ENCODE assay signal across 20 cellular contexts in genomic region chr14:67644428-67644827, GRCh38. TPM values are rescaled to one million over a fixed set of nuclear protein-coding genes. Genes with fewer than 3 reads are reported as not detected.
DNase-seq lines count a peak whose midpoint lies in the region; ATAC-seq, FAIRE-seq and TF ChIP-seq lines count a peak whose summit lies in the region.
"Had no signal": no experiment of that assay in that cellular context is flagged by ENCODE, and none has a peak within 500 bp of the region (broad histone marks: within the 10 kb centered on the region; RNA-seq: fewer than 3 reads in every experiment).

No MANE protein-coding gene starts in this region.

- no peak for DNase-seq in activated T-cell treated with anti-CD3 and anti-CD28 coated beads, Interleukin-2, amount 50 U/mL, for 24 hours
- DNase-seq in activated T-cell treated with anti-CD3 and anti-CD28 coated beads for 4 hours (no peak), cerebellar cortex (ENCODE audit: low spot score) (peak; percentile 47), keratinocyte (ENCODE audit: low read depth, low spot score) (no peak), NCI-H1417 treated with DMSO at 0.1 percent for 48 hours (lab: John Stamatoyannopoulos, UW) (no peak), GM13976 (ENCODE audit: low spot score) (no peak)
- no peak for DNase-seq in stimulated activated effector memory CD8-positive, alpha-beta T cell treated with anti-CD3 and anti-CD28 coated beads, Interleukin-12 subunit alpha, Interleukin-12 subunit beta, amount 100 ng/mL, for 72 hours (ENCODE audit: low spot score in 2 of 2)
- DNase-seq: activated B cell treated with CpG ODN at 0.5 μM for 24 hours; activated CD4-positive, alpha-beta memory T cell treated with anti-CD3 and anti-CD28 coated beads, Interleukin-2, amount 10 ng/mL, durations not matched to agents 7 days and 5 days; activated T-cell treated with anti-CD3 and anti-CD28 coated beads, Interleukin-2, amount 50 U/mL, for 4 hours; Calu3; NCI-H1105 treated with DMSO at 0.1 percent for 48 hours; stimulated activated CD4-positive, alpha-beta T cell treated with anti-CD3 and anti-CD28 coated beads, Interleukin-15, amount 100 ng/mL, for 24 hours; T-helper 9 cell had no signal

- H2AFZ ChIP-seq in keratinocyte (ENCODE audit: control insufficient read depth, low read length), result no peak overlapping the region

- dilution Hi-C loops in keratinocyte (cut with MboI; ENCODE audit: extremely low pct_ligation_motif_present, low sequenced_read_pairs), result no loop called here

- H3K4me2 ChIP-seq in keratinocyte (ENCODE audit: control insufficient read depth, extremely low read depth, insufficient read depth, low read depth, low read length), result no peak overlapping the region

- H3K9me3 Mint-ChIP-seq in activated T-cell treated with anti-CD3 and anti-CD28 coated beads, Interleukin-2, amount 50 U/mL, for 24 hours, result no peaks in the 10 kb centered on the region
- H3K9me3 Mint-ChIP-seq in stimulated activated effector memory CD8-positive, alpha-beta T cell treated with anti-CD3 and anti-CD28 coated beads, Interleukin-12 subunit alpha, Interleukin-12 subunit beta, amount 100 ng/mL, for 72 hours, result no peaks in the 10 kb centered on the region
- H3K9me3 Mint-ChIP-seq: activated B cell treated with CpG ODN at 0.5 μM for 24 hours; activated CD4-positive, alpha-beta memory T cell treated with anti-CD3 and anti-CD28 coated beads, Interleukin-2, amount 10 ng/mL, durations not matched to agents 7 days and 5 days; activated naive CD4-positive, alpha-beta T cell treated with anti-CD3 and anti-CD28 coated beads, Interleukin-2, amount 50 U/mL, for 24 hours; activated T-cell treated with anti-CD3 and anti-CD28 coated beads, Interleukin-2, amount 50 U/mL, for 4 hours had no signal

- H3K4me1 Mint-ChIP-seq in activated T-cell treated with anti-CD3 and anti-CD28 coated beads, Interleukin-2, amount 50 U/mL, for 24 hours (ENCODE audit: low read depth), result peaks cover 18% of the 10 kb centered on the region
- H3K4me1 Mint-ChIP-seq in stimulated activated effector memory CD8-positive, alpha-beta T cell treated with anti-CD3 and anti-CD28 coated beads, Interleukin-12 subunit alpha, Interleukin-12 subunit beta, amount 100 ng/mL, for 72 hours, result peaks cover 15% of the 10 kb centered on the region
- H3K4me1 Mint-ChIP-seq: activated B cell treated with CpG ODN at 0.5 μM for 24 hours had no signal

- H3K9me3 ChIP-seq in keratinocyte (ENCODE audit: control insufficient read depth, low read depth, low read length), result no peaks in the 10 kb centered on the region
- H3K9me3 ChIP-seq: suprapubic skin had no signal

- no peaks in the 10 kb centered on the region for H3K27me3 ChIP-seq in keratinocyte (ENCODE audit: control insufficient read depth, extremely low read depth, insufficient read depth, low read length)
- H3K27me3 ChIP-seq: suprapubic skin had no signal

- H3K4me1 ChIP-seq in keratinocyte (ENCODE audit: control insufficient read depth, extremely low read depth, insufficient read depth, low read length), result no peaks in the 10 kb centered on the region
- H3K4me1 ChIP-seq: suprapubic skin had no signal

- no peaks in the 10 kb centered on the region for H4K20me1 ChIP-seq in keratinocyte (ENCODE audit: control insufficient read depth, extremely low read depth, insufficient read depth, low read length)

- H3K4me3 Mint-ChIP-seq in activated T-cell treated with anti-CD3 and anti-CD28 coated beads, Interleukin-2, amount 50 U/mL, for 24 hours, result no peak overlapping the region
- no peak overlapping the region for H3K4me3 Mint-ChIP-seq in stimulated activated effector memory CD8-positive, alpha-beta T cell treated with anti-CD3 and anti-CD28 coated beads, Interleukin-12 subunit alpha, Interleukin-12 subunit beta, amount 100 ng/mL, for 72 hours
- H3K4me3 Mint-ChIP-seq: activated B cell treated with CpG ODN at 0.5 μM for 24 hours; activated CD4-positive, alpha-beta memory T cell treated with anti-CD3 and anti-CD28 coated beads, Interleukin-2, amount 10 ng/mL, durations not matched to agents 7 days and 5 days; activated naive CD4-positive, alpha-beta T cell treated with anti-CD3 and anti-CD28 coated beads, Interleukin-2, amount 50 U/mL, for 24 hours; activated T-cell treated with anti-CD3 and anti-CD28 coated beads, Interleukin-2, amount 50 U/mL, for 4 hours had no signal

- in situ Hi-C loops in GM13976 (cut with MboI; ENCODE audit: low sequenced_read_pairs, unreplicated experiment), result no loop called here

- peak overlapping the region; percentile 3 for H3K27ac Mint-ChIP-seq in activated T-cell treated with anti-CD3 and anti-CD28 coated beads, Interleukin-2, amount 50 U/mL, for 24 hours
- H3K27ac Mint-ChIP-seq in stimulated activated effector memory CD8-positive, alpha-beta T cell treated with anti-CD3 and anti-CD28 coated beads, Interleukin-12 subunit alpha, Interleukin-12 subunit beta, amount 100 ng/mL, for 72 hours, result peak overlapping the region; percentile 44
- H3K27ac Mint-ChIP-seq: activated B cell treated with CpG ODN at 0.5 μM for 24 hours; activated CD4-positive, alpha-beta memory T cell treated with anti-CD3 and anti-CD28 coated beads, Interleukin-2, amount 10 ng/mL, durations not matched to agents 7 days and 5 days had no signal

- peaks cover 5 to 18% of the 10 kb centered on the region in 2 experiments for H3K36me3 ChIP-seq in keratinocyte (ENCODE audit: control insufficient read depth in 2 of 2, extremely low read depth in 1 of 2, insufficient read depth in 2 of 2, low read length in 2 of 2)

- H3K9me1 ChIP-seq in keratinocyte (ENCODE audit: control insufficient read depth, extremely low read depth, insufficient read depth, low read length), result no peaks in the 10 kb centered on the region

- H3K27me3 Mint-ChIP-seq in activated T-cell treated with anti-CD3 and anti-CD28 coated beads, Interleukin-2, amount 50 U/mL, for 24 hours, result no peaks in the 10 kb centered on the region
- H3K27me3 Mint-ChIP-seq: activated B cell treated with CpG ODN at 0.5 μM for 24 hours; activated CD4-positive, alpha-beta memory T cell treated with anti-CD3 and anti-CD28 coated beads, Interleukin-2, amount 10 ng/mL, durations not matched to agents 7 days and 5 days; activated naive CD4-positive, alpha-beta T cell treated with anti-CD3 and anti-CD28 coated beads, Interleukin-2, amount 50 U/mL, for 24 hours had no signal

- H3K36me3 Mint-ChIP-seq in activated T-cell treated with anti-CD3 and anti-CD28 coated beads, Interleukin-2, amount 50 U/mL, for 24 hours (ENCODE audit: low read depth), result peaks cover 51% of the 10 kb centered on the region
- H3K36me3 Mint-ChIP-seq in stimulated activated effector memory CD8-positive, alpha-beta T cell treated with anti-CD3 and anti-CD28 coated beads, Interleukin-12 subunit alpha, Interleukin-12 subunit beta, amount 100 ng/mL, for 72 hours, result peaks cover 74% of the 10 kb centered on the region

- ATAC-seq in stimulated activated effector memory CD8-positive, alpha-beta T cell treated with anti-CD3 and anti-CD28 coated beads, Interleukin-12 subunit alpha, Interleukin-12 subunit beta, amount 100 ng/mL, for 72 hours, result no peak
- no peak for ATAC-seq in GM18867 (IDR thresholded peaks at IDR 0.05; ENCODE audit: unreplicated experiment)
- ATAC-seq: activated T-cell treated with anti-CD3 and anti-CD28 coated beads, Interleukin-2, amount 50 U/mL, for 4 hours; HepG2 had no signal

- TF ChIP-seq CTCF in keratinocyte (optimal IDR thresholded peaks at IDR 0.05 in 1 of 3, IDR thresholded peaks at IDR 0.05 in 1 of 3, conservative IDR thresholded peaks at IDR 0.05 in 1 of 3; ENCODE audit: extremely low read depth in 1 of 3, insufficient read depth in 2 of 3, low read length in 3 of 3) (no peak), GM13976 (IDR thresholded peaks at IDR 0.05; ENCODE audit: borderline replicate concordance, control extremely low read depth, extremely low read depth, insufficient read depth, missing control alignments) (no peak)

- FAIRE-seq in keratinocyte (lab: Jason Lieb, UNC), result peak; percentile 63
- FAIRE-seq: HepG2 had no signal

- H3K27ac ChIP-seq in keratinocyte (ENCODE audit: control insufficient read depth, insufficient read depth, low read length), result no peak overlapping the region
- H3K27ac ChIP-seq: SK-N-MC, suprapubic skin had no signal

- H3K4me3 ChIP-seq in keratinocyte (ENCODE audit: control insufficient read depth in 2 of 3, extremely low read depth in 1 of 3, insufficient read depth in 2 of 3, low read depth in 1 of 3, low read length in 3 of 3), result no peak overlapping the region
- H3K4me3 ChIP-seq: SK-N-MC, suprapubic skin had no signal

- H3K79me2 ChIP-seq in keratinocyte (ENCODE audit: control insufficient read depth, insufficient read depth, low read length), result no peaks in the 10 kb centered on the region

- no peak overlapping the region for H3K9ac ChIP-seq in keratinocyte (ENCODE audit: control insufficient read depth, extremely low read depth, insufficient read depth, low read length)

RNA-seq across cellular contexts. Expression of gene ARG2, which starts 24.7 kb away (rescaled TPM):
- polyA plus RNA-seq in keratinocyte, result 3.5 to 9.4 TPM (median 8.2 TPM) in 3 replicates
- 20.9 TPM for polyA plus RNA-seq in keratinocyte (2011; ENCODE audit: low read depth)
- polyA plus RNA-seq in keratinocyte (2011; cell fraction: cytosol; rRNA removed), result 3.6 and 5.4 TPM in 2 replicates
- 2.3 and 2.6 TPM in 2 replicates for polyA plus RNA-seq in keratinocyte (2011; cell fraction: nucleus; rRNA removed)
- polyA plus RNA-seq in keratinocyte (2012; ENCODE audit: low replicate concordance), result 5.6 and 17.6 TPM in 2 replicates
- 2.1 to 21.5 TPM (median 11.0 TPM) in 3 replicates for polyA minus RNA-seq in keratinocyte
- 2.5 TPM for polyA minus RNA-seq in keratinocyte (2011; cell fraction: cytosol; rRNA and poly(A)+ RNA removed)
- 1.9 and 2.8 TPM in 2 replicates for polyA minus RNA-seq in keratinocyte (2011; cell fraction: nucleus; rRNA and poly(A)+ RNA removed)

RNA-seq across cellular contexts. Expression of gene VTI1B, which starts 30.0 kb away (rescaled TPM):
- polyA plus RNA-seq in keratinocyte, result 54.4 to 94.4 TPM (median 62.1 TPM) in 3 replicates
- polyA plus RNA-seq in keratinocyte (2011; ENCODE audit: low read depth), result 76.2 TPM
- 63.2 and 81.0 TPM in 2 replicates for polyA plus RNA-seq in keratinocyte (2011; cell fraction: cytosol; rRNA removed)
- polyA plus RNA-seq in keratinocyte (2011; cell fraction: nucleus; rRNA removed), result 14.9 and 19.9 TPM in 2 replicates
- polyA plus RNA-seq in keratinocyte (2012; ENCODE audit: low replicate concordance), result 63.8 and 80.2 TPM in 2 replicates
- polyA minus RNA-seq in keratinocyte, result 16.7 to 36.1 TPM (median 18.6 TPM) in 3 replicates
- 18.8 TPM for polyA minus RNA-seq in keratinocyte (2011; cell fraction: cytosol; rRNA and poly(A)+ RNA removed)
- polyA minus RNA-seq in keratinocyte (2011; cell fraction: nucleus; rRNA and poly(A)+ RNA removed), result 6.2 and 7.1 TPM in 2 replicates

RNA-seq across cellular contexts. Expression of gene PIGH, which starts 44.4 kb away (rescaled TPM):
- polyA plus RNA-seq in keratinocyte, result 24.3 to 29.9 TPM (median 29.0 TPM) in 3 replicates
- 12.4 TPM for polyA plus RNA-seq in keratinocyte (2011; ENCODE audit: low read depth)
- polyA plus RNA-seq in keratinocyte (2011; cell fraction: cytosol; rRNA removed), result 30.1 and 33.4 TPM in 2 replicates
- polyA plus RNA-seq in keratinocyte (2011; cell fraction: nucleus; rRNA removed), result 39.1 and 41.1 TPM in 2 replicates
- polyA plus RNA-seq in keratinocyte (2012; ENCODE audit: low replicate concordance), result 15.4 and 24.0 TPM in 2 replicates
- 3.8 to 13.5 TPM (median 9.0 TPM) in 3 replicates for polyA minus RNA-seq in keratinocyte
- 24.7 TPM for polyA minus RNA-seq in keratinocyte (2011; cell fraction: cytosol; rRNA and poly(A)+ RNA removed)
- polyA minus RNA-seq in keratinocyte (2011; cell fraction: nucleus; rRNA and poly(A)+ RNA removed), result 5.5 and 6.4 TPM in 2 replicates

RNA-seq across cellular contexts. Expression of gene RDH11, which starts 51.1 kb away (rescaled TPM):
- 189 to 202 TPM (median 197 TPM) in 3 replicates for polyA plus RNA-seq in keratinocyte
- polyA plus RNA-seq in keratinocyte (2011; ENCODE audit: low read depth), result 26.0 TPM
- polyA plus RNA-seq in keratinocyte (2011; cell fraction: cytosol; rRNA removed), result 62.5 and 115 TPM in 2 replicates
- polyA plus RNA-seq in keratinocyte (2011; cell fraction: nucleus; rRNA removed), result 338 and 380 TPM in 2 replicates
- polyA plus RNA-seq in keratinocyte (2012; ENCODE audit: low replicate concordance), result 64.7 and 110 TPM in 2 replicates
- polyA minus RNA-seq in keratinocyte, result 163 to 187 TPM (median 163 TPM) in 3 replicates
- polyA minus RNA-seq in keratinocyte (2011; cell fraction: cytosol; rRNA and poly(A)+ RNA removed), result 107 TPM
- polyA minus RNA-seq in keratinocyte (2011; cell fraction: nucleus; rRNA and poly(A)+ RNA removed), result 149 and 226 TPM in 2 replicates

RNA-seq across cellular contexts. Expression of gene RDH12, which starts 57.3 kb away (rescaled TPM):
- polyA plus RNA-seq in keratinocyte, result 0.26 to 2.0 TPM (median 0.98 TPM) in 3 replicates
- 38.8 TPM for polyA plus RNA-seq in keratinocyte (2011; ENCODE audit: low read depth)
- 0.42 and 0.64 TPM in 2 replicates for polyA plus RNA-seq in keratinocyte (2011; cell fraction: cytosol; rRNA removed)
- 1.9 and 2.6 TPM in 2 replicates for polyA plus RNA-seq in keratinocyte (2011; cell fraction: nucleus; rRNA removed)
- polyA plus RNA-seq in keratinocyte (2012; ENCODE audit: low replicate concordance), result 0.53 and 75.4 TPM in 2 replicates
- polyA minus RNA-seq in keratinocyte, result 0.49 to 2.5 TPM (median 0.90 TPM) in 3 replicates
- polyA minus RNA-seq in keratinocyte (2011; cell fraction: cytosol; rRNA and poly(A)+ RNA removed), result 0.96 TPM
- polyA minus RNA-seq in keratinocyte (2011; cell fraction: nucleus; rRNA and poly(A)+ RNA removed), result 2.2 and 2.7 TPM in 2 replicates
- polyA plus RNA-seq: BJ had no signal
